In genomic region chr12:115983226-115983798, GRCh38 we compare ENCODE assay signal across 12 cellular contexts.
DNase-seq lines count a peak whose midpoint lies in the region; ATAC-seq and TF ChIP-seq lines count a peak whose summit lies in the region.
"Had no signal": no experiment of that assay in that cellular context is flagged by ENCODE, and none has a peak within 500 bp of the region (broad histone marks: within the 10 kb centered on the region; RNA-seq: fewer than 3 reads in every experiment).

No MANE protein-coding gene starts in this region.

- H3K4me1 ChIP-seq in psoas muscle = peaks cover 11% of the 10 kb centered on the region

- 62 to 78% (median 70%) methylated on average over 5 of the region's 5 CpGs for WGBS in psoas muscle, 3 donors

- peaks cover 0 to 90% of the 10 kb centered on the region in 2 donors for H3K36me3 ChIP-seq in psoas muscle (ENCODE audit: insufficient read depth in 1 of 2, low read depth in 1 of 2)

- no peaks in the 10 kb centered on the region for H3K9me3 Mint-ChIP-seq in activated naive CD4-positive, alpha-beta T cell treated with anti-CD3 and anti-CD28 coated beads for 36 hours
- no peaks in the 10 kb centered on the region for H3K9me3 Mint-ChIP-seq in stimulated activated naive B cell treated with anti-CD40 and anti-IgM and Interleukin-4, amounts not matched to agents 10 μg/mL and 1 μg/mL and 100 μg/mL, for 72 hours
- H3K9me3 Mint-ChIP-seq: activated B cell treated with CpG ODN at 0.5 μM for 24 hours, brain, memory B cell had no signal

- H3K4me3 ChIP-seq in psoas muscle = no peak overlapping the region

- intact Hi-C loops in activated naive CD4-positive, alpha-beta T cell treated with anti-CD3 and anti-CD28 coated beads for 36 hours (cut with micrococcal nuclease) = no loop called here
- intact Hi-C loops in psoas muscle (cut with DNase I) = loop anchor here in 1 of 2 donors (10.0 kb wide), 1 partner anchor 731 kb away; no protein-coding TSS in a partner anchor

- no peak overlapping the region for H3K27ac Mint-ChIP-seq in activated naive CD4-positive, alpha-beta T cell treated with anti-CD3 and anti-CD28 coated beads for 36 hours
- no peak overlapping the region for H3K27ac Mint-ChIP-seq in stimulated activated naive B cell treated with anti-CD40 and anti-IgM and Interleukin-4, amounts not matched to agents 10 μg/mL and 1 μg/mL and 100 μg/mL, for 72 hours
- H3K27ac Mint-ChIP-seq: activated B cell treated with CpG ODN at 0.5 μM for 24 hours, memory B cell had no signal

- TF ChIP-seq CTCF in LNCAP (IDR thresholded peaks at IDR 0.05) (peak; percentile 42; the same call in 1 of the 2 replicates), psoas muscle (IDR thresholded peaks at IDR 0.05) (peak; percentile 31)

- no peaks in the 10 kb centered on the region for H3K4me1 Mint-ChIP-seq in activated naive CD4-positive, alpha-beta T cell treated with anti-CD3 and anti-CD28 coated beads for 36 hours (ENCODE audit: low read depth)
- H3K4me1 Mint-ChIP-seq in stimulated activated naive B cell treated with anti-CD40 and anti-IgM and Interleukin-4, amounts not matched to agents 10 μg/mL and 1 μg/mL and 100 μg/mL, for 72 hours = peaks cover 0 to 5% of the 10 kb centered on the region in 2 donors

- H3K4me3 Mint-ChIP-seq in activated naive CD4-positive, alpha-beta T cell treated with anti-CD3 and anti-CD28 coated beads for 36 hours = no peak overlapping the region
- H3K4me3 Mint-ChIP-seq in stimulated activated naive B cell treated with anti-CD40 and anti-IgM and Interleukin-4, amounts not matched to agents 10 μg/mL and 1 μg/mL and 100 μg/mL, for 72 hours = no peak overlapping the region
- H3K4me3 Mint-ChIP-seq: activated B cell treated with CpG ODN at 0.5 μM for 24 hours, brain, memory B cell had no signal

- ATAC-seq in psoas muscle = peak in 3 of 4 donors; percentile 30 to 57 (median 53)
- ATAC-seq in stimulated activated naive B cell treated with anti-CD40 and anti-IgM and Interleukin-4, amounts not matched to agents 10 μg/mL and 1 μg/mL and 100 μg/mL, for 72 hours (replicated peaks) = no peak

- H3K27me3 Mint-ChIP-seq in activated naive CD4-positive, alpha-beta T cell treated with anti-CD3 and anti-CD28 coated beads for 36 hours (ENCODE audit: low read depth) = no peaks in the 10 kb centered on the region
- no peaks in the 10 kb centered on the region for H3K27me3 Mint-ChIP-seq in stimulated activated naive B cell treated with anti-CD40 and anti-IgM and Interleukin-4, amounts not matched to agents 10 μg/mL and 1 μg/mL and 100 μg/mL, for 72 hours
- H3K27me3 Mint-ChIP-seq: activated B cell treated with CpG ODN at 0.5 μM for 24 hours, brain, memory B cell had no signal

- CTCF ChIA-PET in activated naive CD4-positive, alpha-beta T cell treated with anti-CD3 and anti-CD28 coated beads for 36 hours (lab: Charles Lee) = interaction anchor here (0.8 to 1.9 kb wide), 5 partner anchors 10 to 726 kb away, joined by 3 to 6 read pairs (median 4); no protein-coding TSS in a partner anchor

- H3K27ac ChIP-seq in psoas muscle = no peak overlapping the region

- peak; percentile 14 for DNase-seq in activated naive CD4-positive, alpha-beta T cell treated with anti-CD3 and anti-CD28 coated beads for 36 hours
- DNase-seq in activated naive CD4-positive, alpha-beta T cell treated with anti-CD3 and anti-CD28 coated beads, Interleukin-2, amount 50 U/mL, for 16 hours = no peak
- DNase-seq in dermis blood vessel endothelial cell = peak; percentile 48
- no peak for DNase-seq in psoas muscle
- DNase-seq in activated CD8-positive, alpha-beta memory T cell treated with anti-CD3 and anti-CD28 coated beads, Interleukin-2, amount 50 U/mL, for 48 hours = no peak
- DNase-seq in stimulated activated naive B cell treated with anti-CD40 and anti-IgM and Interleukin-4, amounts not matched to agents 10 μg/mL and 1 μg/mL and 100 μg/mL, for 72 hours = no peak
- DNase-seq in mesenteric fat pad (ENCODE audit: low spot score) = no peak
- DNase-seq: activated B cell treated with CpG ODN at 0.5 μM for 24 hours, NCI-H187 treated with DMSO at 0.1 percent for 48 hours had no signal

- H3K36me3 Mint-ChIP-seq in activated naive CD4-positive, alpha-beta T cell treated with anti-CD3 and anti-CD28 coated beads for 36 hours (ENCODE audit: low read depth) = peaks cover 24% of the 10 kb centered on the region
- H3K36me3 Mint-ChIP-seq in stimulated activated naive B cell treated with anti-CD40 and anti-IgM and Interleukin-4, amounts not matched to agents 10 μg/mL and 1 μg/mL and 100 μg/mL, for 72 hours = peaks cover 24 to 39% of the 10 kb centered on the region in 2 donors

- no peaks in the 10 kb centered on the region for H3K9me3 ChIP-seq in psoas muscle

- no peaks in the 10 kb centered on the region for H3K27me3 ChIP-seq in psoas muscle (ENCODE audit: insufficient read depth in 3 of 3, low read length in 2 of 3)

Comparison
In these comparisons a context has a peak if more than half of its experiments do, and no peak if none do; other contexts are left out.
1. DNase-seq: peak in activated naive CD4-positive, alpha-beta T cell treated with anti-CD3 and anti-CD28 coated beads for 36 hours (single experiment) and dermis blood vessel endothelial cell (single experiment); none in activated naive CD4-positive, alpha-beta T cell treated with anti-CD3 and anti-CD28 coated beads, Interleukin-2, amount 50 U/mL, for 16 hours (single experiment), psoas muscle (0 of 2), activated CD8-positive, alpha-beta memory T cell treated with anti-CD3 and anti-CD28 coated beads, Interleukin-2, amount 50 U/mL, for 48 hours (single experiment), stimulated activated naive B cell treated with anti-CD40 and anti-IgM and Interleukin-4, amounts not matched to agents 10 μg/mL and 1 μg/mL and 100 μg/mL, for 72 hours (single experiment) and mesenteric fat pad (single experiment).
2. ATAC-seq: peak in psoas muscle (3 of 4); none in stimulated activated naive B cell treated with anti-CD40 and anti-IgM and Interleukin-4, amounts not matched to agents 10 μg/mL and 1 μg/mL and 100 μg/mL, for 72 hours (0 of 2).